11 cellular contexts compared by ENCODE assay signal in the genomic region with DNA sequence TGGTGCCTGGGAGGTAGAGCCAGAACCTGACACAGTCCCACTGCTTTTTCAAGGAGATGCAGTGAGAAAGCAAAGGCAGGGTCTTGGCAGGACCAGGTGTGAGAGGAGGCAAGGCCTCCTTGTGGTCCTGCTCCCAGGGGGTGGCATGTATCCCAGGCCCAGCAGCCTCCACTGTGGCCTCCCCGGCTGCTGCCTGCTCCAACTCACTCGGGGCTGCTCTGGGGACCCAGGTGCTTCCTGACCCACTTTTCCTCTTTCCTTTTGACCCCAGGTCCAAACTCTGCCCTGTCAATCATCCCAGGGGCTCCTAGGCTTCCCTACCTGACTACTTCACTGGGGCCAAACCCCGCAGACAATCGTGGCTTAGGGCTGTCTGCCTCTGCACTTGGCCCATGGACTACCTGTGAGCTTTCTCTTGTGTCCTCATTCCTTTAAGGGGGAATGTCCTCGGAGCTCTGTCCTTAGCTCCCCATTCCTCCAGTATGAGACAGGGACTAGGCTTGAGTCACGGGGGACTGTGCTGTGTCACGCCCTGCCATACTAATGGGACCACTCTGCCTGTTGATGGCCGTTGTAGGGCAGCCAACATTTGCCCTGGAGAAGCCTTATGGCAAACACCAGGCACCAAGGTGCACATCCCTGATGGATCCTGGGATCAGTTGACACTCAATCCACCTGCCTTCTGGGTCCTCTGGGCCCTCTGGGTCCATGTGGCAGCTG. TPM values are rescaled to one million over a fixed set of nuclear protein-coding genes. Genes with fewer than 3 reads are reported as not detected.
A peak's percentile ranks its signal among the peaks of the same experiment; 100 is the strongest.
DNase-seq lines count a peak whose midpoint lies in the region; ATAC-seq and TF ChIP-seq lines count a peak whose summit lies in the region.
"Had no signal": no experiment of that assay in that cellular context is flagged by ENCODE, and none has a peak within 500 bp of the region (broad histone marks: within the 10 kb centered on the region; RNA-seq: fewer than 3 reads in every experiment).

No MANE protein-coding gene starts in this region.

- H3K36me3 Mint-ChIP-seq in brain (no peaks in the 10 kb centered on the region), natural killer cell (no peaks in the 10 kb centered on the region)

- H3K36me3 ChIP-seq in heart right ventricle (peaks cover 0 to 11% (median 0%) of the 10 kb centered on the region in 9 donors), uterus (no peaks in the 10 kb centered on the region)

- H3K27me3 ChIP-seq in heart right ventricle, result peaks cover 0 to 26% (median 0%) of the 10 kb centered on the region in 7 donors
- no peaks in the 10 kb centered on the region for H3K27me3 ChIP-seq in uterus

- H3K4me3 Mint-ChIP-seq in brain, result peak overlapping the region; percentile 72 to 82 (median 77)
- H3K4me3 Mint-ChIP-seq in natural killer cell, result peak overlapping the region; percentile 49

- TF ChIP-seq POLR2A in uterus (IDR thresholded peaks at IDR 0.05), result no peak

- 78 to 91% methylated on average over 8 of the region's 8 CpGs for WGBS in heart right ventricle, 2 donors

- H3K4me1 ChIP-seq in heart right ventricle (peaks cover 3 to 68% (median 20%) of the 10 kb centered on the region in 9 donors), uterus (peaks cover 7 to 15% of the 10 kb centered on the region in 2 donors)

- TF ChIP-seq CTCF in heart right ventricle (IDR thresholded peaks at IDR 0.05), result no peak
- no peak for TF ChIP-seq CTCF in brain (conservative IDR thresholded peaks at IDR 0.05)
- no peak for TF ChIP-seq CTCF in natural killer cell (IDR thresholded peaks at IDR 0.05)
- TF ChIP-seq CTCF in uterus (IDR thresholded peaks at IDR 0.05), result no peak

- H3K4me3 ChIP-seq in heart right ventricle (no peak overlapping the region), uterus (no peak overlapping the region)

- intact Hi-C loops in heart right ventricle (cut with DNase I) (no loop called here), cardiac septum (cut with DNase I) (loop anchor here (2.0 kb wide), 1 partner anchor 14 kb away; no protein-coding TSS in a partner anchor), natural killer cell (cut with micrococcal nuclease) (no loop called here), uterus (cut with DNase I; ENCODE audit: low total_unique reads) (no loop called here)

- ATAC-seq in heart right ventricle (no peak), natural killer cell (no peak)

- H3K27ac Mint-ChIP-seq in brain (peak overlapping the region; percentile 61 to 91 (median 82)), natural killer cell (peak overlapping the region in 1 of 2 donors; percentile 11)

- H3K9me3 Mint-ChIP-seq in brain (no peaks in the 10 kb centered on the region), natural killer cell (no peaks in the 10 kb centered on the region)

- H3K27me3 Mint-ChIP-seq in brain (peaks cover 12% of the 10 kb centered on the region), natural killer cell (ENCODE audit: low read depth in 2 of 2) (peaks cover 0 to 14% of the 10 kb centered on the region in 2 donors)

- no peak for DNase-seq in heart right ventricle
- no peak for DNase-seq in cardiac septum (ENCODE audit: low spot score)
- no peak for DNase-seq in natural killer cell
- DNase-seq in uterus, result no peak
- no peak for DNase-seq in HuH-7 (ENCODE audit: low spot score)
- DNase-seq in epidermal melanocyte (ENCODE audit: insufficient read length, low spot score), result no peak
- DNase-seq in SHP77 (lab: John Stamatoyannopoulos, UW), result no peak
- DNase-seq: NCI-H1436 treated with DMSO at 0.1 percent for 48 hours; stimulated activated naive CD4-positive, alpha-beta T cell treated with Interleukin-2 at 50 U/mL for 16 hours had no signal

- no peaks in the 10 kb centered on the region for H3K9me3 ChIP-seq in heart right ventricle
- H3K9me3 ChIP-seq in uterus, result no peaks in the 10 kb centered on the region

- H3K4me1 Mint-ChIP-seq in brain, result peaks cover 47% of the 10 kb centered on the region
- peaks cover 7 to 12% of the 10 kb centered on the region in 2 donors for H3K4me1 Mint-ChIP-seq in natural killer cell

- H3K27ac ChIP-seq in heart right ventricle (peak overlapping the region in 9 of 10 donors; percentile 13 to 91 (median 74)), uterus (peak overlapping the region; percentile 95 to 97)

RNA-seq across cellular contexts. Expression of a gene that starts 1.1 kb away (rescaled TPM):
- 10 to 100 TPM; 14.1 to 31.3 (median 21.6) TPM for total RNA-seq in heart right ventricle
- polyA plus RNA-seq in heart right ventricle, result 10 to 100 TPM; 18.0 to 33.7 TPM
- 93.1 TPM for total RNA-seq in cardiac septum
- 35.2 TPM for polyA plus RNA-seq in brain (ENCODE audit: insufficient read depth, low read depth, low replicate concordance)
- total RNA-seq in natural killer cell, result 1 to 10 TPM; 3.3 to 9.0 (median 6.4) TPM
- 100 to 1,000 TPM in 3 of 4 donors, 10 to 100 TPM in 1; 88.9 to 395 (median 303) TPM for total RNA-seq in uterus

RNA-seq across cellular contexts. Expression of a gene that starts 20.3 kb away (rescaled TPM):
- total RNA-seq in heart right ventricle (10 to 100 TPM; 64.4 to 92.0 (median 76.8) TPM), cardiac septum (88.1 TPM), natural killer cell (10 to 100 TPM; 30.1 to 38.3 (median 38.1) TPM), uterus (10 to 100 TPM; 12.9 to 73.3 (median 33.7) TPM)
- polyA plus RNA-seq in heart right ventricle (100 to 1,000 TPM in 1 of 2 donors, 10 to 100 TPM in 1; 89.3 to 150 TPM), brain (ENCODE audit: insufficient read depth, low read depth, low replicate concordance) (162 TPM)

RNA-seq across cellular contexts. Expression of a gene that starts 20.7 kb away (rescaled TPM):
- total RNA-seq in heart right ventricle (10 to 100 TPM; 10.9 to 28.4 (median 13.5) TPM), cardiac septum (13.9 TPM), natural killer cell (10 to 100 TPM; 41.7 to 74.1 (median 50.9) TPM), uterus (10 to 100 TPM; 10.6 to 33.6 (median 23.6) TPM)
- polyA plus RNA-seq in heart right ventricle (10 to 100 TPM in 1 of 2 donors, 1 to 10 TPM in 1; 6.7 to 22.8 TPM), brain (ENCODE audit: insufficient read depth, low read depth, low replicate concordance) (9.1 TPM)

RNA-seq across cellular contexts. Expression of a gene that starts 37.6 kb away (rescaled TPM):
- total RNA-seq in heart right ventricle (1,000 to 10,000 TPM in 2 of 10 donors, 100 to 1,000 TPM in 8; 375 to 1,148 (median 557) TPM), cardiac septum (322 TPM), natural killer cell (1 to 10 TPM; 1.0 to 1.9 (median 1.5) TPM), uterus (1 to 10 TPM in 1 of 4 donors, under 1 TPM in 1, not detected in 2; 0.76 to 1.4 TPM)
- polyA plus RNA-seq in heart right ventricle (1,000 to 10,000 TPM in 1 of 2 donors, 100 to 1,000 TPM in 1; 367 to 2,327 TPM), brain (ENCODE audit: insufficient read depth, low read depth, low replicate concordance) (141 TPM)
- total RNA-seq: activated CD8-positive, alpha-beta memory T cell treated with anti-CD3 and anti-CD28 coated beads for 36 hours had no signal

RNA-seq across cellular contexts. Expression of a gene that starts 38.1 kb away (rescaled TPM):
- 1,000 to 10,000 TPM in 7 of 10 donors, 100 to 1,000 TPM in 3; 146 to 6,323 (median 1,764) TPM for total RNA-seq in heart right ventricle
- polyA plus RNA-seq in heart right ventricle, result 1,000 to 10,000 TPM; 1,475 to 2,069 TPM
- 2,493 TPM for total RNA-seq in cardiac septum
- not detected for polyA plus RNA-seq in brain (ENCODE audit: insufficient read depth, low read depth, low replicate concordance)
- total RNA-seq in natural killer cell, result not detected
- not detected for total RNA-seq in uterus
- total RNA-seq: activated CD8-positive, alpha-beta memory T cell treated with anti-CD3 and anti-CD28 coated beads for 36 hours had no signal
